In genomic region chr17:38706625-38707298, GRCh38 we compare ENCODE assay signal across 8 cellular contexts. TPM values are rescaled to one million over a fixed set of nuclear protein-coding genes. Genes with fewer than 3 reads are reported as not detected.
DNase-seq lines count a peak whose midpoint lies in the region; ATAC-seq and TF ChIP-seq lines count a peak whose summit lies in the region.

No MANE protein-coding gene starts in this region.

- peak overlapping the region; percentile 77 for H3K9ac ChIP-seq in skeletal muscle satellite cell (ENCODE audit: low read depth, low read length)

- H3K4me3 ChIP-seq in left ventricle myocardium inferior (peak overlapping the region; percentile 96), skeletal muscle satellite cell (ENCODE audit: low read length) (peak overlapping the region; percentile 74)

- H3K4me1 ChIP-seq in left ventricle myocardium inferior (peaks cover 86% of the 10 kb centered on the region), skeletal muscle satellite cell (ENCODE audit: control insufficient read depth, insufficient read depth, low read length) (peaks cover 35% of the 10 kb centered on the region)

- ATAC-seq in HG02571 (IDR thresholded peaks at IDR 0.05; ENCODE audit: unreplicated experiment) = no peak

- DNase-seq in stimulated activated CD4-positive, alpha-beta T cell treated with anti-CD3 and anti-CD28 coated beads, Interleukin-12 subunit alpha, Interleukin-12 subunit beta, amount 100 ng/mL, for 4 hours = peak; percentile 43
- no peak for DNase-seq in stimulated activated CD4-positive, alpha-beta T cell treated with anti-CD3 and anti-CD28 coated beads, Interleukin-2, amount 100 ng/mL, for 48 hours
- DNase-seq in activated T-cell treated with anti-CD3 and anti-CD28 coated beads, Interleukin-2, amount 50 U/mL, for 48 hours = peak; percentile 58 to 60
- DNase-seq in left ventricle myocardium inferior (no peak), NCI-H82 treated with DMSO at 0.1 percent for 48 hours (lab: John Stamatoyannopoulos, UW; ENCODE audit: unreplicated experiment) (no peak), SK-N-DZ (ENCODE audit: low spot score) (no peak)

- H3K9me3 ChIP-seq in left ventricle myocardium inferior (replicated peaks) (no peaks in the 10 kb centered on the region), skeletal muscle satellite cell (replicated peaks; ENCODE audit: low read length) (no peaks in the 10 kb centered on the region)

- H3K4me2 ChIP-seq in skeletal muscle satellite cell (ENCODE audit: low read length) = peak overlapping the region; percentile 95

- H3K36me3 ChIP-seq in left ventricle myocardium inferior (peaks cover 37% of the 10 kb centered on the region), skeletal muscle satellite cell (ENCODE audit: insufficient read depth, low read length) (peaks cover 14% of the 10 kb centered on the region)

- intact Hi-C loops in left ventricle myocardium inferior (cut with micrococcal nuclease) = no loop called here

- H3K27me3 ChIP-seq in left ventricle myocardium inferior (ENCODE audit: low read depth) = no peaks in the 10 kb centered on the region
- H3K27me3 ChIP-seq in skeletal muscle satellite cell (ENCODE audit: control insufficient read depth, insufficient read depth, low read length) = no peaks in the 10 kb centered on the region

- no peak for TF ChIP-seq CTCF in left ventricle myocardium inferior (IDR thresholded peaks at IDR 0.05; ENCODE audit: borderline replicate concordance)

- H3K27ac ChIP-seq in left ventricle myocardium inferior (replicated peaks) = peak overlapping the region; percentile 99

RNA-seq across cellular contexts. Expression of gene MLLT6, which starts 1.7 kb away (rescaled TPM):
- total RNA-seq in left ventricle myocardium inferior = 74.1 TPM
- total RNA-seq in skeletal muscle satellite cell (2012; rRNA removed) = 14.7 and 17.5 TPM in 2 replicates
- polyA plus RNA-seq in SK-N-DZ (2014; cell fraction: cytosol; rRNA removed) = 24.7 and 25.6 TPM in 2 replicates
- 88.4 and 109 TPM in 2 replicates for polyA plus RNA-seq in SK-N-DZ (2014; cell fraction: nucleus; rRNA removed)

RNA-seq across cellular contexts. Expression of gene CISD3, which starts 23.4 kb away (rescaled TPM):
- total RNA-seq in left ventricle myocardium inferior = 75.9 TPM
- 2.8 and 6.1 TPM in 2 replicates for total RNA-seq in skeletal muscle satellite cell (2012; rRNA removed)
- polyA plus RNA-seq in SK-N-DZ (2014; cell fraction: cytosol; rRNA removed) = 4.1 and 5.9 TPM in 2 replicates
- 5.0 TPM in 2 replicates for polyA plus RNA-seq in SK-N-DZ (2014; cell fraction: nucleus; rRNA removed)

RNA-seq across cellular contexts. Expression of gene EPOP, which starts 32.0 kb away (rescaled TPM):
- 0.33 TPM for total RNA-seq in left ventricle myocardium inferior
- total RNA-seq in skeletal muscle satellite cell (2012; rRNA removed) = 3.8 and 4.4 TPM in 2 replicates
- 9.4 and 13.4 TPM in 2 replicates for polyA plus RNA-seq in SK-N-DZ (2014; cell fraction: cytosol; rRNA removed)
- 5.7 and 9.4 TPM in 2 replicates for polyA plus RNA-seq in SK-N-DZ (2014; cell fraction: nucleus; rRNA removed)

RNA-seq across cellular contexts. Expression of gene PCGF2, which starts 41.4 kb away (rescaled TPM):
- 20.7 TPM for total RNA-seq in left ventricle myocardium inferior
- total RNA-seq in skeletal muscle satellite cell (2012; rRNA removed) = 1.8 and 3.1 TPM in 2 replicates
- 13.8 and 15.0 TPM in 2 replicates for polyA plus RNA-seq in SK-N-DZ (2014; cell fraction: cytosol; rRNA removed)
- 16.6 and 33.3 TPM in 2 replicates for polyA plus RNA-seq in SK-N-DZ (2014; cell fraction: nucleus; rRNA removed)

RNA-seq across cellular contexts. Expression of gene PSMB3, which starts 45.8 kb away (rescaled TPM):
- total RNA-seq in left ventricle myocardium inferior = 149 TPM
- total RNA-seq in skeletal muscle satellite cell (2012; rRNA removed) = 460 and 486 TPM in 2 replicates
- polyA plus RNA-seq in SK-N-DZ (2014; cell fraction: cytosol; rRNA removed) = 569 and 605 TPM in 2 replicates
- 236 and 352 TPM in 2 replicates for polyA plus RNA-seq in SK-N-DZ (2014; cell fraction: nucleus; rRNA removed)

Comparison
In these comparisons a context has a peak if more than half of its experiments do, and no peak if none do; other contexts are left out.
1. DNase-seq: peak in stimulated activated CD4-positive, alpha-beta T cell treated with anti-CD3 and anti-CD28 coated beads, Interleukin-12 subunit alpha, Interleukin-12 subunit beta, amount 100 ng/mL, for 4 hours (single experiment) and activated T-cell treated with anti-CD3 and anti-CD28 coated beads, Interleukin-2, amount 50 U/mL, for 48 hours (2 of 2); none in stimulated activated CD4-positive, alpha-beta T cell treated with anti-CD3 and anti-CD28 coated beads, Interleukin-2, amount 100 ng/mL, for 48 hours (0 of 2), left ventricle myocardium inferior (single experiment), NCI-H82 treated with DMSO at 0.1 percent for 48 hours (single experiment) and SK-N-DZ (single experiment).